17 cellular contexts compared by ENCODE assay signal in genomic region chr20:47847882-47848485, GRCh38.
A peak's percentile ranks its signal among the peaks of the same experiment; 100 is the strongest.
DNase-seq lines count a peak whose midpoint lies in the region; TF ChIP-seq lines count a peak whose summit lies in the region.
"Had no signal": no experiment of that assay in that cellular context is flagged by ENCODE, and none has a peak within 500 bp of the region (broad histone marks: within the 10 kb centered on the region; RNA-seq: fewer than 3 reads in every experiment).

No MANE protein-coding gene starts in this region.

- H3K27ac ChIP-seq in osteoblast (ENCODE audit: low read depth, low read length) (no peak overlapping the region), substantia nigra (ENCODE audit: low read depth, low read length, poor library complexity, severe bottlenecking) (no peak overlapping the region)
- H3K27ac ChIP-seq: coronary artery, spleen had no signal

- H3K36me3 Mint-ChIP-seq in brain, result no peaks in the 10 kb centered on the region
- H3K36me3 Mint-ChIP-seq: CD4-positive, alpha-beta memory T cell had no signal

- no peak overlapping the region for H3K4me2 ChIP-seq in osteoblast (ENCODE audit: insufficient read depth, low read length)

- peak overlapping the region; percentile 21 to 96 (median 66) for H3K27ac Mint-ChIP-seq in brain
- H3K27ac Mint-ChIP-seq: activated naive CD4-positive, alpha-beta T cell treated with anti-CD3 and anti-CD28 coated beads for 36 hours; CD4-positive, alpha-beta memory T cell; type B pancreatic cell had no signal

- TF ChIP-seq CTCF in brain (conservative IDR thresholded peaks at IDR 0.05) (no peak), osteoblast (IDR thresholded peaks at IDR 0.05; ENCODE audit: extremely low read depth, low read depth, low read length) (no peak)

- DNase-seq in NCI-H345 (lab: John Stamatoyannopoulos, UW) (peak; percentile 7), NCI-H345 treated with DMSO at 0.1 percent for 48 hours (lab: John Stamatoyannopoulos, UW; ENCODE audit: unreplicated experiment) (no peak), NCI-H1694 treated with DMSO at 0.1 percent for 48 hours (lab: John Stamatoyannopoulos, UW) (peak; percentile 95), osteoblast (ENCODE audit: insufficient read length, low spot score, missing footprints) (peak; percentile 22), NCI-H1105 (lab: John Stamatoyannopoulos, UW) (no peak), substantia nigra (lab: John Stamatoyannopoulos, UW) (no peak), G401 (ENCODE audit: low spot score) (no peak)
- DNase-seq: activated CD8-positive, alpha-beta memory T cell treated with anti-CD3 and anti-CD28 coated beads, Interleukin-2, amount 50 U/mL, for 4 hours; activated naive CD4-positive, alpha-beta T cell treated with anti-CD3 and anti-CD28 coated beads for 36 hours; CD4-positive, alpha-beta memory T cell; NCI-H146; NCI-H526; spleen; stimulated activated naive CD4-positive, alpha-beta T cell treated with Interleukin-2 at 50 U/mL for 16 hours had no signal

- no peaks in the 10 kb centered on the region for H3K9me3 ChIP-seq in osteoblast (ENCODE audit: low read depth, low read length)
- H3K9me3 ChIP-seq: spleen had no signal

- no peaks in the 10 kb centered on the region for H4K20me1 ChIP-seq in osteoblast (ENCODE audit: insufficient read depth, low read length)

- H3K27me3 ChIP-seq in osteoblast (ENCODE audit: insufficient read depth, low read length), result peaks cover 6% of the 10 kb centered on the region

- in situ Hi-C loops in G401 (cut with HindIII; ENCODE audit: low sequenced_read_pairs), result no loop called here

- no peaks in the 10 kb centered on the region for H3K4me1 ChIP-seq in osteoblast (ENCODE audit: insufficient read depth, low read length)

- H2AFZ ChIP-seq in osteoblast (ENCODE audit: low read length), result no peak overlapping the region

- no peaks in the 10 kb centered on the region for H3K79me2 ChIP-seq in osteoblast (ENCODE audit: insufficient read depth, low read length)

- peaks cover 9% of the 10 kb centered on the region for H3K27me3 Mint-ChIP-seq in brain

- H3K4me3 Mint-ChIP-seq in brain, result peak overlapping the region in 3 of 5 experiments; percentile 5 to 16 (median 7)
- H3K4me3 Mint-ChIP-seq: activated naive CD4-positive, alpha-beta T cell treated with anti-CD3 and anti-CD28 coated beads for 36 hours; CD4-positive, alpha-beta memory T cell; type B pancreatic cell had no signal

- H3K9me3 Mint-ChIP-seq in brain, result peaks cover 5 to 20% (median 16%) of the 10 kb centered on the region in 5 experiments
- H3K9me3 Mint-ChIP-seq: activated naive CD4-positive, alpha-beta T cell treated with anti-CD3 and anti-CD28 coated beads for 36 hours; CD4-positive, alpha-beta memory T cell; type B pancreatic cell had no signal

- no peaks in the 10 kb centered on the region for H3K36me3 ChIP-seq in osteoblast (ENCODE audit: insufficient read depth, low read length)
- H3K36me3 ChIP-seq: spleen had no signal

- peaks cover 63% of the 10 kb centered on the region for H3K4me1 Mint-ChIP-seq in brain

- no peak overlapping the region for H3K4me3 ChIP-seq in osteoblast (ENCODE audit: insufficient read depth, low read length)
- H3K4me3 ChIP-seq: coronary artery, spleen had no signal

Comparison
In these comparisons a context has a peak if more than half of its experiments do, and no peak if none do; other contexts are left out.
1. DNase-seq: peak in NCI-H345 (single experiment), NCI-H1694 treated with DMSO at 0.1 percent for 48 hours (single experiment) and osteoblast (single experiment); none in NCI-H345 treated with DMSO at 0.1 percent for 48 hours (single experiment), NCI-H1105 (single experiment), substantia nigra (0 of 49) and G401 (single experiment).